In the genomic region with DNA sequence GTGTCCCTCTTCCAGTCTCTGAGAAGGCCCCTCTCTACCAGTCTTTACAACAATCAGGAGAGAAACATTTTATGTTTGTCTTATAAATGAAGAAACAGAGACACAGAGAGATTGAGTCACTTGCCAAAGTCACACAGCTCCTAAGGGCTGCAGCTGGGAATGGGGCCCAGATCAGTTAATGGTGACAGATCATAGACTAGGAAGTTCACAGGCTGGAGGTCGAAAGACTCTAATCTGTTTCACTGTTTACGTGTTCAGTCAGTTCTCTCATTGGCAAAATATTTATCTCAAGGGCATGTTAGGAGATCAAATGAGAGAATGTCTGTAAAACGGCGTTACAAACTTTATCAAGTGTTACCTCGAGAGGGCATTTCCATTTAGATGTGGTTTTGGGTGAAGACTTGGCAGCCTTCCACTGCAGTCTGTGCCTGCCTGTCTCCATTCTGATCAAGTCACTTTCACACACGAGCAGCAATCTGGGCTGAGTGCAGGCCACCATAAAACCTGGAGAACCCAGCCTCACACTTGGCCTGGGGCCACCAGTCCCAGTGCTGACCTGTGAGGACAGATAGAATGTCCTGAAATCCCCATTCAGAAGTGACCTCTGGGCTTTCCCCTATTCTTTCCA, we compare ENCODE assay signal across 19 cellular contexts.
DNase-seq lines count a peak whose midpoint lies in the region; ATAC-seq lines count a peak whose summit lies in the region.
"Had no signal": no experiment of that assay in that cellular context is flagged by ENCODE, and none has a peak within 500 bp of the region (broad histone marks: within the 10 kb centered on the region; RNA-seq: fewer than 3 reads in every experiment).

No MANE protein-coding gene starts in this region.

- H3K9ac ChIP-seq in BLaER1 treated with 17β-estradiol and CSF1 and Interleukin-3, amounts not matched to agents 10 nM and 100 nM = no peak overlapping the region

- no peaks in the 10 kb centered on the region for H3K36me3 ChIP-seq in BLaER1 treated with 17β-estradiol and CSF1 and Interleukin-3, amounts not matched to agents 10 nM and 100 nM
- H3K36me3 ChIP-seq: cardiac muscle cell, right lobe of liver had no signal

- no peak overlapping the region for H3K4me3 ChIP-seq in BLaER1 treated with 17β-estradiol and CSF1 and Interleukin-3, amounts not matched to agents 10 nM and 100 nM
- no peak overlapping the region for H3K4me3 ChIP-seq in right cardiac atrium (ENCODE audit: low read length)
- H3K4me3 ChIP-seq: cardiac muscle cell, GM23338, right lobe of liver had no signal

- DNase-seq in DMS79 (lab: John Stamatoyannopoulos, UW) (peak; percentile 91), NCI-H2196 (lab: John Stamatoyannopoulos, UW; ENCODE audit: unreplicated experiment) (peak; percentile 44), right cardiac atrium (peak in 2 of 3 donors; percentile 52 to 57), COLO668 (lab: John Stamatoyannopoulos, UW; ENCODE audit: unreplicated experiment) (no peak)
- no peak for DNase-seq in stimulated activated CD4-positive, alpha-beta T cell treated with anti-CD3 and anti-CD28 coated beads, Interleukin-1b, Interleukin-23, amount 100 ng/mL, for 48 hours
- DNase-seq: activated CD4-positive, alpha-beta T cell treated with anti-CD3 and anti-CD28 coated beads, Interleukin-2, amount 50 U/mL, for 4 hours; activated naive CD8-positive, alpha-beta T cell treated with anti-CD3 and anti-CD28 coated beads, Interleukin-2, amount 50 U/mL, for 24 hours; activated T-cell treated with anti-CD3 and anti-CD28 coated beads, Interleukin-2, amount 50 U/mL, for 4 hours; AML-193; effector memory CD8-positive, alpha-beta T cell; hypothalamus; midbrain; NCI-H510A treated with DMSO at 0.1 percent for 48 hours; right lobe of liver had no signal

- intact Hi-C loops in right cardiac atrium (cut with DNase I) = no loop called here

- no peaks in the 10 kb centered on the region for H4K20me1 ChIP-seq in BLaER1 treated with 17β-estradiol and CSF1 and Interleukin-3, amounts not matched to agents 10 nM and 100 nM

- peak in 1 of 2 donors; percentile 50 for ATAC-seq in right cardiac atrium
- ATAC-seq in GM18502 (IDR thresholded peaks at IDR 0.05; ENCODE audit: poor library complexity, unreplicated experiment) = no peak
- ATAC-seq: activated naive CD8-positive, alpha-beta T cell treated with anti-CD3 and anti-CD28 coated beads, Interleukin-2, amount 50 U/mL, for 24 hours; activated T-cell treated with anti-CD3 and anti-CD28 coated beads, Interleukin-2, amount 50 U/mL, for 4 hours; effector memory CD8-positive, alpha-beta T cell; GM23338 had no signal

- H3K27ac ChIP-seq in BLaER1 treated with 17β-estradiol and CSF1 and Interleukin-3, amounts not matched to agents 10 nM and 100 nM = no peak overlapping the region
- no peak overlapping the region for H3K27ac ChIP-seq in right cardiac atrium (ENCODE audit: low read length)
- H3K27ac ChIP-seq: cardiac muscle cell, HL-60, right lobe of liver had no signal

- H3K27me3 ChIP-seq in BLaER1 treated with 17β-estradiol and CSF1 and Interleukin-3, amounts not matched to agents 10 nM and 100 nM = no peaks in the 10 kb centered on the region
- H3K27me3 ChIP-seq in right cardiac atrium (ENCODE audit: control insufficient read depth, insufficient read depth) = no peaks in the 10 kb centered on the region
- H3K27me3 ChIP-seq: right lobe of liver had no signal

- H3K4me2 ChIP-seq in BLaER1 treated with 17β-estradiol and CSF1 and Interleukin-3, amounts not matched to agents 10 nM and 100 nM = peak overlapping the region in 7 of 11 experiments; percentile 2 to 23 (median 10); a peak in 8 of 22 replicates
- H3K4me2 ChIP-seq: GM23338 had no signal

- peaks cover 0 to 24% (median 10%) of the 10 kb centered on the region in 10 experiments; a peak in 9 of 20 replicates for H3K4me1 ChIP-seq in BLaER1 treated with 17β-estradiol and CSF1 and Interleukin-3, amounts not matched to agents 10 nM and 100 nM
- H3K4me1 ChIP-seq in right cardiac atrium (ENCODE audit: control insufficient read depth, insufficient read depth, low read length) = no peaks in the 10 kb centered on the region
- H3K4me1 ChIP-seq: right lobe of liver had no signal

- 20% methylated on average over 6 of the region's 6 CpGs for WGBS in right cardiac atrium

- H3K9me3 ChIP-seq in BLaER1 treated with 17β-estradiol and CSF1 and Interleukin-3, amounts not matched to agents 10 nM and 100 nM (replicated peaks in 1 of 11) = no peaks in the 10 kb centered on the region
- no peaks in the 10 kb centered on the region for H3K9me3 ChIP-seq in right cardiac atrium (ENCODE audit: control insufficient read depth, low read length)
- H3K9me3 ChIP-seq: right lobe of liver had no signal

Comparison
In these comparisons a context has a peak if more than half of its experiments do, and no peak if none do; other contexts are left out.
1. DNase-seq: peak in DMS79 (single experiment), NCI-H2196 (single experiment) and right cardiac atrium (2 of 3); none in stimulated activated CD4-positive, alpha-beta T cell treated with anti-CD3 and anti-CD28 coated beads, Interleukin-1b, Interleukin-23, amount 100 ng/mL, for 48 hours (single experiment) and COLO668 (single experiment).